9 cellular contexts compared by ENCODE assay signal in the genomic region with DNA sequence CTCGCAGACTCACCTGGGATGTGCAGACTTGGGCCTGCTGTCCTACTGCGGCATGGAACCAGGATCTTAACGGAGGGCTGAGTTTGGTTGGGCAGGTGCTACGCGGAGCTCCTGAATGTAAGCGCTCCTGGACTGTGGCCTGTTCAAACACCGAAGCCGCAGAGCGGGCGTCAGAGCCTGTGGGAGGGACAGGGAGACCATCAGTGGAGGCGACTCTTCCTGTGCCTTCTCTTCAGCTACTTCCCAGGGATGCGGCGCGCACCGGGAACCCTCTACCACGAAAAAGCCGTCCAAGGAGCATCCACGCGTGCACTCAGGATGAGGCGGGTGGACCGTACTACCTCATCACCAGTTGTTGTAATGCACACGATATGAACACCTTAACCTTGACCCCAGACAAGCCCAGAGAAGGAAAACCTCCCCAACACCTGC. TPM values are rescaled to one million over a fixed set of nuclear protein-coding genes. Genes with fewer than 3 reads are reported as not detected.
DNase-seq lines count a peak whose midpoint lies in the region; ATAC-seq and TF ChIP-seq lines count a peak whose summit lies in the region.
"Had no signal": no experiment of that assay in that cellular context is flagged by ENCODE, and none has a peak within 500 bp of the region (broad histone marks: within the 10 kb centered on the region; RNA-seq: fewer than 3 reads in every experiment).

No MANE protein-coding gene starts in this region.

- 0 out of 2 replicates have a peak, but pooled peaks cover 7% of the 10 kb centered on the region for H3K4me1 ChIP-seq in iPS-20b (ENCODE audit: insufficient read depth, low read length)
- peaks cover 33% of the 10 kb centered on the region for H3K4me1 ChIP-seq in stomach smooth muscle (ENCODE audit: control insufficient read depth, insufficient read depth, low read length)
- peaks cover 14% of the 10 kb centered on the region for H3K4me1 ChIP-seq in testis

- H3K9ac ChIP-seq in iPS-20b (ENCODE audit: low read depth, low read length) (peak overlapping the region; percentile 83; the same call in 1 of the 2 replicates), stomach smooth muscle (ENCODE audit: low read length in 2 of 2) (peak overlapping the region in 1 of 2 donors; percentile 90)

- DNase-seq in activated T-cell treated with anti-CD3 and anti-CD28 coated beads, Interleukin-2, amount 50 U/mL, for 72 hours, result no peak
- DNase-seq in activated T-cell treated with anti-CD3 and anti-CD28 coated beads, Interleukin-2, amount 50 U/mL, for 1 hour, result no peak
- DNase-seq in T-cell (no peak), AG20443 (ENCODE audit: low spot score) (no peak), testis (no peak), lower leg skin (ENCODE audit: low spot score in 2 of 2) (no peak)

- H3K27me3 ChIP-seq in iPS-20b (ENCODE audit: insufficient read depth, low read length) (no peaks in the 10 kb centered on the region), stomach smooth muscle (ENCODE audit: control insufficient read depth in 1 of 2, insufficient read depth in 2 of 2, low read length in 2 of 2) (no peaks in the 10 kb centered on the region), testis (no peaks in the 10 kb centered on the region)
- H3K27me3 ChIP-seq: gastroesophageal sphincter had no signal

- H3K27ac Mint-ChIP-seq in activated T-cell treated with anti-CD3 and anti-CD28 coated beads, Interleukin-2, amount 50 U/mL, for 72 hours, result peak overlapping the region; percentile 85
- H3K27ac Mint-ChIP-seq in T-cell, result peak overlapping the region; percentile 81 to 89

- intact Hi-C loops in testis (cut with DNase I; ENCODE audit: low total_unique reads) (no loop called here), lower leg skin (cut with DNase I; ENCODE audit: low total_unique reads) (loop anchor here (5.0 kb wide), 1 partner anchor 626 kb away; a partner anchor contains a TSS)

- peaks cover 45% of the 10 kb centered on the region for H3K36me3 ChIP-seq in iPS-20b (ENCODE audit: insufficient read depth, low read depth, low read length)
- H3K36me3 ChIP-seq in stomach smooth muscle (ENCODE audit: control insufficient read depth in 2 of 2, insufficient read depth in 2 of 2, low read length in 2 of 2), result peaks cover 26 to 34% of the 10 kb centered on the region in 2 donors
- H3K36me3 ChIP-seq in testis (ENCODE audit: low read depth, missing control alignments), result no peaks in the 10 kb centered on the region

- peaks cover 11 to 17% of the 10 kb centered on the region in 2 donors for H3K36me3 Mint-ChIP-seq in activated T-cell treated with anti-CD3 and anti-CD28 coated beads, Interleukin-2, amount 50 U/mL, for 72 hours (ENCODE audit: insufficient read depth in 2 of 2)
- H3K36me3 Mint-ChIP-seq in T-cell, result peaks cover 39% of the 10 kb centered on the region

- peak overlapping the region; percentile 81; the same call in 1 of the 2 replicates for H3K4me3 ChIP-seq in iPS-20b (ENCODE audit: low read length)
- H3K4me3 ChIP-seq in stomach smooth muscle (ENCODE audit: low read length in 2 of 2), result peak overlapping the region; percentile 87 to 96
- H3K4me3 ChIP-seq in testis, result no peak overlapping the region
- H3K4me3 ChIP-seq in lower leg skin (ENCODE audit: low read depth, poor library complexity, severe bottlenecking), result no peak overlapping the region

- H3K27ac ChIP-seq in iPS-20b (ENCODE audit: low read length) (no peak overlapping the region), stomach smooth muscle (ENCODE audit: low read length) (no peak overlapping the region), testis (no peak overlapping the region)

- TF ChIP-seq CTCF in testis (IDR thresholded peaks at IDR 0.05) (no peak), lower leg skin (IDR thresholded peaks at IDR 0.05) (no peak)

- no peak for ATAC-seq in activated T-cell treated with anti-CD3 and anti-CD28 coated beads, Interleukin-2, amount 50 U/mL, for 72 hours (replicated peaks in 1 of 2)
- ATAC-seq in T-cell (replicated peaks in 1 of 4), result no peak
- ATAC-seq: gastroesophageal sphincter had no signal

- H3K27me3 Mint-ChIP-seq in activated T-cell treated with anti-CD3 and anti-CD28 coated beads, Interleukin-2, amount 50 U/mL, for 72 hours (ENCODE audit: low read depth), result no peaks in the 10 kb centered on the region
- no peaks in the 10 kb centered on the region for H3K27me3 Mint-ChIP-seq in T-cell

- POLR2A ChIA-PET in T-cell (lab: Charles Lee), result interaction anchor here (0.5 to 0.9 kb wide), 6 partner anchors 8 to 18 kb away, joined by 3 to 7 read pairs (median 3); no protein-coding TSS in a partner anchor

- peaks cover 49% of the 10 kb centered on the region for H3K4me1 Mint-ChIP-seq in activated T-cell treated with anti-CD3 and anti-CD28 coated beads, Interleukin-2, amount 50 U/mL, for 72 hours (ENCODE audit: low read depth)
- H3K4me1 Mint-ChIP-seq in T-cell, result peaks cover 49 to 51% (median 50%) of the 10 kb centered on the region in 3 donors

- CTCF ChIA-PET in T-cell (lab: Charles Lee), result interaction anchor here in 1 of 2 donors (0.5 to 0.6 kb wide), 2 partner anchors 37 to 145 kb away, joined by 3 read pairs; no protein-coding TSS in a partner anchor

- TF ChIP-seq POLR2A in testis (IDR thresholded peaks at IDR 0.05) (no peak), lower leg skin (IDR thresholded peaks at IDR 0.05) (no peak)

- peak overlapping the region; percentile 90 to 93 for H3K4me3 Mint-ChIP-seq in activated T-cell treated with anti-CD3 and anti-CD28 coated beads, Interleukin-2, amount 50 U/mL, for 72 hours
- H3K4me3 Mint-ChIP-seq in T-cell, result peak overlapping the region; percentile 91 to 97 (median 91)

- no peaks in the 10 kb centered on the region for H3K9me3 ChIP-seq in iPS-20b (ENCODE audit: insufficient read depth, low read depth, low read length)
- no peaks in the 10 kb centered on the region for H3K9me3 ChIP-seq in stomach smooth muscle (ENCODE audit: control insufficient read depth in 2 of 2, low read length in 2 of 2)
- no peaks in the 10 kb centered on the region for H3K9me3 ChIP-seq in testis
- H3K9me3 ChIP-seq: gastroesophageal sphincter had no signal

- no peaks in the 10 kb centered on the region for H3K9me3 Mint-ChIP-seq in activated T-cell treated with anti-CD3 and anti-CD28 coated beads, Interleukin-2, amount 50 U/mL, for 72 hours
- H3K9me3 Mint-ChIP-seq in T-cell, result no peaks in the 10 kb centered on the region

- 43 to 74% methylated on average over 20 to 22 of the region's 22 CpGs for WGBS in testis, 2 donors
- WGBS in lower leg skin, 2 donors, result 85 to 89% methylated on average over 22 of the region's 22 CpGs

RNA-seq across cellular contexts. Expression of a gene that starts 2.0 kb away (rescaled TPM):
- 100 to 1,000 TPM; 113 to 124 TPM for total RNA-seq in activated T-cell treated with anti-CD3 and anti-CD28 coated beads, Interleukin-2, amount 50 U/mL, for 72 hours
- total RNA-seq in T-cell (100 to 1,000 TPM; 132 to 487 (median 143) TPM), testis (10 to 100 TPM; 77.5 to 79.8 TPM), lower leg skin (10 to 100 TPM; 36.7 to 63.6 (median 45.2) TPM)
- 32.8 TPM for polyA plus RNA-seq in testis (ENCODE audit: insufficient read depth, low read depth, low replicate concordance)

RNA-seq across cellular contexts. Expression of a gene that starts 56.5 kb away (rescaled TPM):
- 100 to 1,000 TPM; 163 to 204 TPM for total RNA-seq in activated T-cell treated with anti-CD3 and anti-CD28 coated beads, Interleukin-2, amount 50 U/mL, for 72 hours
- total RNA-seq in T-cell (100 to 1,000 TPM; 357 to 509 (median 372) TPM), testis (10 to 100 TPM; 42.2 to 47.9 TPM), lower leg skin (10 to 100 TPM; 53.7 to 79.4 (median 63.9) TPM)
- polyA plus RNA-seq in testis (ENCODE audit: insufficient read depth, low read depth, low replicate concordance), result 40.8 TPM

Comparison
In these comparisons a context has a peak if more than half of its experiments do, and no peak if none do; other contexts are left out.
1. H3K4me3 ChIP-seq: peak in iPS-20b (single experiment) and stomach smooth muscle (2 of 2); none in testis (0 of 2) and lower leg skin (single experiment).